ENCODE assay signal across 9 cellular contexts in the genomic region with DNA sequence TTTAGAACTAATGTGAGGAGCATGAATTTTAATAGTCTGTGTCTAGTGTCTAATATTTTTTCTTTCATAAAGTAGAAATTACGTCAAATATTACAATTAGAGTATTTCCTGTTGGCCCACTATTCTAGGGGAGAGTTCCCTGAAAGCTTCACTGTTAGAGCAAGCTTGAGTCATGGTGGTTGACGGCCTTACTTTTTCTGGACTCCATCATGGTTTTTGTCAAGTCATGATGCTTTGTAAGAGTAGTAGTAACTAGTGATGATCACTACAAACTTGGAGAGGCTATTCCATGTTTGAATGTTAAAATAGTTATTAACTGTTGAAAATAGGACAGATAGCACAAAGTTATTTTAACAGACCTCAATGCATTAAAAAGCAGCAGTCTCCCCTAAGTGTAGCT. TPM values are rescaled to one million over a fixed set of nuclear protein-coding genes. Genes with fewer than 3 reads are reported as not detected.
DNase-seq lines count a peak whose midpoint lies in the region; ATAC-seq and TF ChIP-seq lines count a peak whose summit lies in the region.
"Had no signal": no experiment of that assay in that cellular context is flagged by ENCODE, and none has a peak within 500 bp of the region (broad histone marks: within the 10 kb centered on the region; RNA-seq: fewer than 3 reads in every experiment).

No MANE protein-coding gene starts in this region.

- H3K27ac ChIP-seq in right cardiac atrium (ENCODE audit: low read length) (no peak overlapping the region), right atrium auricular region (no peak overlapping the region)

- peak overlapping the region; percentile 73 for H3K27ac Mint-ChIP-seq in activated T-helper 17 cell treated with anti-CD3 and anti-CD28 coated beads, Interleukin-2, amount 50 U/mL, for 72 hours
- peak overlapping the region in 4 of 6 donors; percentile 81 to 91 (median 87) for H3K27ac Mint-ChIP-seq in immature natural killer cell

- peaks cover 43% of the 10 kb centered on the region for H3K36me3 ChIP-seq in right atrium auricular region

- H3K4me3 Mint-ChIP-seq in activated T-helper 17 cell treated with anti-CD3 and anti-CD28 coated beads, Interleukin-2, amount 50 U/mL, for 72 hours = peak overlapping the region; percentile 83
- peak overlapping the region; percentile 81 to 94 (median 91) for H3K4me3 Mint-ChIP-seq in immature natural killer cell

- H3K27me3 Mint-ChIP-seq in activated T-helper 17 cell treated with anti-CD3 and anti-CD28 coated beads, Interleukin-2, amount 50 U/mL, for 72 hours = no peaks in the 10 kb centered on the region
- H3K27me3 Mint-ChIP-seq in immature natural killer cell (ENCODE audit: low read depth in 3 of 3) = peaks cover 0 to 7% (median under 1%) of the 10 kb centered on the region in 3 donors

- TF ChIP-seq CTCF in right atrium auricular region (IDR thresholded peaks at IDR 0.05) = no peak

- 50% methylated on average over 2 of the region's 2 CpGs for WGBS in right cardiac atrium

- peaks cover 31% of the 10 kb centered on the region for H3K4me1 Mint-ChIP-seq in activated T-helper 17 cell treated with anti-CD3 and anti-CD28 coated beads, Interleukin-2, amount 50 U/mL, for 72 hours
- H3K4me1 Mint-ChIP-seq in immature natural killer cell = peaks cover 32 to 43% of the 10 kb centered on the region in 2 donors

- H3K27me3 ChIP-seq in right cardiac atrium (ENCODE audit: control insufficient read depth, insufficient read depth) = no peaks in the 10 kb centered on the region
- no peaks in the 10 kb centered on the region for H3K27me3 ChIP-seq in right atrium auricular region

- no peak for DNase-seq in right cardiac atrium
- no peak for DNase-seq in right atrium auricular region (ENCODE audit: low spot score)
- DNase-seq in immature natural killer cell = no peak
- no peak for DNase-seq in NCI-H1417 (lab: John Stamatoyannopoulos, UW)
- DNase-seq in NCI-H2029 treated with DMSO at 0.1 percent for 48 hours (lab: John Stamatoyannopoulos, UW) = no peak
- DNase-seq: GF-D8 had no signal

- H3K4me1 ChIP-seq in right cardiac atrium (ENCODE audit: control insufficient read depth, insufficient read depth, low read length) (no peaks in the 10 kb centered on the region), right atrium auricular region (peaks cover 0 to 20% of the 10 kb centered on the region in 2 donors)

- no peaks in the 10 kb centered on the region for H3K9me3 Mint-ChIP-seq in activated T-helper 17 cell treated with anti-CD3 and anti-CD28 coated beads, Interleukin-2, amount 50 U/mL, for 72 hours
- no peaks in the 10 kb centered on the region for H3K9me3 Mint-ChIP-seq in immature natural killer cell

- intact Hi-C loops in right cardiac atrium (cut with DNase I) = no loop called here

- H3K4me3 ChIP-seq in right cardiac atrium (ENCODE audit: low read length) (peak overlapping the region; percentile 98), right atrium auricular region (peak overlapping the region in 1 of 2 donors; percentile 77)

- H3K9me3 ChIP-seq in right cardiac atrium (ENCODE audit: control insufficient read depth, low read length) = no peaks in the 10 kb centered on the region
- no peaks in the 10 kb centered on the region for H3K9me3 ChIP-seq in right atrium auricular region

- peaks cover 62% of the 10 kb centered on the region for H3K36me3 Mint-ChIP-seq in activated T-helper 17 cell treated with anti-CD3 and anti-CD28 coated beads, Interleukin-2, amount 50 U/mL, for 72 hours (ENCODE audit: low read depth)
- peaks cover 4 to 20% (median 7%) of the 10 kb centered on the region in 3 donors for H3K36me3 Mint-ChIP-seq in immature natural killer cell

- no peak for ATAC-seq in right cardiac atrium
- ATAC-seq in activated T-helper 17 cell treated with anti-CD3 and anti-CD28 coated beads, Interleukin-2, amount 50 U/mL, for 72 hours (replicated peaks) = peak; percentile 14
- no peak for ATAC-seq in HG02840 (IDR thresholded peaks at IDR 0.05; ENCODE audit: low FRiP score, unreplicated experiment)
- ATAC-seq in HG02588 (IDR thresholded peaks at IDR 0.05; ENCODE audit: unreplicated experiment) = no peak

RNA-seq across cellular contexts. Expression of a gene that starts 1.7 kb away (rescaled TPM):
- 10 to 100 TPM; 55.0 to 79.1 (median 64.4) TPM for total RNA-seq in right cardiac atrium
- polyA plus RNA-seq in right cardiac atrium = 50.8 TPM
- total RNA-seq in right atrium auricular region = 10 to 100 TPM; 42.2 to 43.8 TPM
- total RNA-seq in activated T-helper 17 cell treated with anti-CD3 and anti-CD28 coated beads, Interleukin-2, amount 50 U/mL, for 72 hours = 100 to 1,000 TPM; 108 to 161 TPM
- 100 to 1,000 TPM in 1 of 3 donors, 10 to 100 TPM in 2; 82.1 to 136 (median 96.4) TPM for polyA plus RNA-seq in immature natural killer cell

RNA-seq across cellular contexts. Expression of a gene that starts 40.8 kb away (rescaled TPM):
- total RNA-seq in right cardiac atrium (1 to 10 TPM; 1.3 to 2.6 (median 1.7) TPM), right atrium auricular region (1 to 10 TPM in 1 of 2 donors, under 1 TPM in 1; 0.75 to 1.0 TPM)
- polyA plus RNA-seq in right cardiac atrium (0.95 TPM), immature natural killer cell (1 to 10 TPM in 2 of 3 donors, under 1 TPM in 1; 0.37 to 5.8 (median 2.3) TPM)
- total RNA-seq in activated T-helper 17 cell treated with anti-CD3 and anti-CD28 coated beads, Interleukin-2, amount 50 U/mL, for 72 hours = 10 to 100 TPM in 1 of 2 donors, 1 to 10 TPM in 1; 3.6 to 13.0 TPM
